In the genomic region with DNA sequence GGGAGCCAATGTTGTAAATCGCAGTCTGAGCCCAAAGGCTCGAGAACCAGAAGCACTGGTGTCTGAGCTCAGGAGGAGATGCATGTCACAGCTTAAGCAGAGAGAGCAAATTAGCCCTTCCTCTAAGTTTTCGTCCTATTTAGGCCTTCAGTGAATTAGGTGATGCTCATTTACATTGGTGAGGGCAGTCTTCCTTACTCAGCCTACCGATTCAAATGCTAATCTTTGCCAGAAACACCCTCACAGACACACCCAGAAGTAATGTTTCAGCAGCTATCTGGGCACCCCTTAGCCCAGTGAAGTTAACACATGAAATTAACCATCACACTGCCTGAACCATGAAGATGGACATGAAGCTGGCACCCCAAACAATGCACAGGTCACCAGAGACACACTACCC, we compare ENCODE assay signal across 15 cellular contexts.
A peak's percentile ranks its signal among the peaks of the same experiment; 100 is the strongest.
DNase-seq lines count a peak whose midpoint lies in the region; ATAC-seq, FAIRE-seq and TF ChIP-seq lines count a peak whose summit lies in the region.
"Had no signal": no experiment of that assay in that cellular context is flagged by ENCODE, and none has a peak within 500 bp of the region (broad histone marks: within the 10 kb centered on the region; RNA-seq: fewer than 3 reads in every experiment).

No MANE protein-coding gene starts in this region.

- no peak overlapping the region for H3K4me3 Mint-ChIP-seq in activated CD4-positive, alpha-beta T cell treated with anti-CD3 and anti-CD28 coated beads, Interleukin-2, amount 10 ng/mL, durations not matched to agents 24 days and 14 days
- no peak overlapping the region for H3K4me3 Mint-ChIP-seq in nephron progenitor cell

- peak; percentile 0 for ATAC-seq in GM18861 (IDR thresholded peaks at IDR 0.05; ENCODE audit: unreplicated experiment)
- ATAC-seq in GM21515 (IDR thresholded peaks at IDR 0.05; ENCODE audit: unreplicated experiment) = peak; percentile 15
- peak; percentile 4 for ATAC-seq in HG03135 (IDR thresholded peaks at IDR 0.05; ENCODE audit: unreplicated experiment)
- peak; percentile 14; the same call in 1 of the 3 replicates for ATAC-seq in GM12878
- ATAC-seq in HG02973 (IDR thresholded peaks at IDR 0.05; ENCODE audit: unreplicated experiment) = no peak
- ATAC-seq: gastroesophageal sphincter, sciatic nerve had no signal

- POLR2A ChIA-PET in GM12878 (lab: Charles Lee) = no interaction called here

- DNase-seq in GM12878 (ENCODE audit: low read depth, low spot score) = no peak
- DNase-seq in activated CD4-positive, alpha-beta T cell treated with anti-CD3 and anti-CD28 coated beads, Interleukin-2, amount 10 ng/mL, durations not matched to agents 24 days and 14 days = no peak
- no peak for DNase-seq in nephron progenitor cell
- no peak for DNase-seq in OCI-M1 (lab: John Stamatoyannopoulos, UW)
- DNase-seq: activated naive CD4-positive, alpha-beta T cell; DMS153; kidney; NCI-H510A had no signal

- no peak overlapping the region for H3K4me2 ChIP-seq in GM12878 (ENCODE audit: control insufficient read depth, insufficient read depth)

- in situ Hi-C loops in GM12878 (cut with MboI) = no loop called here

- no peaks in the 10 kb centered on the region for H4K20me1 ChIP-seq in GM12878 (ENCODE audit: control insufficient read depth, insufficient read depth)

- no peak overlapping the region for H2AFZ ChIP-seq in GM12878 (ENCODE audit: control insufficient read depth, low read depth, low read length)

- FAIRE-seq in GM12878 (lab: Jason Lieb, UNC) = no peak
- FAIRE-seq: kidney had no signal

- TF ChIP-seq CTCF in GM12878 (IDR thresholded peaks at IDR 0.05 in 2 of 3, conservative IDR thresholded peaks at IDR 0.05 in 1 of 3; ENCODE audit: control insufficient read depth in 2 of 3, extremely low read depth in 1 of 3, insufficient read depth in 1 of 3, low read depth in 3 of 3, low read length in 3 of 3) (no peak), nephron progenitor cell (IDR thresholded peaks at IDR 0.05) (no peak)

- TF ChIP-seq EP300 in GM12878 (IDR thresholded peaks at IDR 0.05; ENCODE audit: borderline replicate concordance in 1 of 2, control insufficient read depth in 1 of 2, low read depth in 2 of 2, low read length in 2 of 2) = no peak

- intact Hi-C loops in GM12878 (cut with micrococcal nuclease; ENCODE audit: unreplicated experiment) = no loop called here
- intact Hi-C loops in activated CD4-positive, alpha-beta T cell treated with anti-CD3 and anti-CD28 coated beads, Interleukin-2, amount 10 ng/mL, durations not matched to agents 24 days and 14 days (cut with micrococcal nuclease) = loop anchor here (10.0 kb wide), 1 partner anchor 253 kb away; no protein-coding TSS in a partner anchor

- H3K4me1 ChIP-seq in GM12878 (ENCODE audit: control insufficient read depth, insufficient read depth, low read length) = no peaks in the 10 kb centered on the region

- H3K27ac Mint-ChIP-seq in activated CD4-positive, alpha-beta T cell treated with anti-CD3 and anti-CD28 coated beads, Interleukin-2, amount 10 ng/mL, durations not matched to agents 24 days and 14 days = no peak overlapping the region
- H3K27ac Mint-ChIP-seq in nephron progenitor cell = no peak overlapping the region

- H3K27ac ChIP-seq in GM12878 (ENCODE audit: control insufficient read depth, insufficient read depth) = no peak overlapping the region
- H3K27ac ChIP-seq: gastroesophageal sphincter, RWPE1 had no signal

- peaks cover 5% of the 10 kb centered on the region for H3K27me3 Mint-ChIP-seq in activated CD4-positive, alpha-beta T cell treated with anti-CD3 and anti-CD28 coated beads, Interleukin-2, amount 10 ng/mL, durations not matched to agents 24 days and 14 days
- H3K27me3 Mint-ChIP-seq in nephron progenitor cell (ENCODE audit: low read depth, poor library complexity) = peaks cover 4% of the 10 kb centered on the region

- H3K4me3 ChIP-seq in GM12878 = no peak overlapping the region
- H3K4me3 ChIP-seq: gastroesophageal sphincter had no signal

- no peak for TF ChIP-seq RAD21 in GM12878 (IDR thresholded peaks at IDR 0.05; ENCODE audit: insufficient read depth, low read depth, low read length)

- no peaks in the 10 kb centered on the region for H3K36me3 Mint-ChIP-seq in activated CD4-positive, alpha-beta T cell treated with anti-CD3 and anti-CD28 coated beads, Interleukin-2, amount 10 ng/mL, durations not matched to agents 24 days and 14 days (ENCODE audit: low read depth)
- H3K36me3 Mint-ChIP-seq in nephron progenitor cell (ENCODE audit: low read depth) = peaks cover 8% of the 10 kb centered on the region

- H3K9me3 ChIP-seq in GM12878 (replicated peaks; ENCODE audit: control insufficient read depth, insufficient read depth, low read length) = no peaks in the 10 kb centered on the region
- H3K9me3 ChIP-seq: gastroesophageal sphincter had no signal

- TF ChIP-seq POLR2A in GM12878 (IDR thresholded peaks at IDR 0.05; ENCODE audit: low read depth, low read length) = no peak

- no TSS peak for BruUV-seq in GM12878 (replicated peaks; lab: Mats Ljungman, UMichigan)

- H3K9ac ChIP-seq in GM12878 (ENCODE audit: control insufficient read depth, insufficient read depth, low read length) = no peak overlapping the region

- H3K79me2 ChIP-seq in GM12878 (ENCODE audit: control insufficient read depth, insufficient read depth, low read length) = no peaks in the 10 kb centered on the region

- no peaks in the 10 kb centered on the region for H3K9me3 Mint-ChIP-seq in activated CD4-positive, alpha-beta T cell treated with anti-CD3 and anti-CD28 coated beads, Interleukin-2, amount 10 ng/mL, durations not matched to agents 24 days and 14 days
- no peaks in the 10 kb centered on the region for H3K9me3 Mint-ChIP-seq in nephron progenitor cell

- no peaks in the 10 kb centered on the region for H3K27me3 ChIP-seq in GM12878 (replicated peaks in 1 of 2; ENCODE audit: control insufficient read depth in 2 of 2, insufficient read depth in 2 of 2, low read length in 1 of 2)
- H3K27me3 ChIP-seq: gastroesophageal sphincter had no signal

- no peaks in the 10 kb centered on the region for H3K36me3 ChIP-seq in GM12878 (ENCODE audit: control insufficient read depth in 2 of 2, insufficient read depth in 2 of 2, low read length in 1 of 2)
- H3K36me3 ChIP-seq: gastroesophageal sphincter had no signal

- H3K4me1 Mint-ChIP-seq in activated CD4-positive, alpha-beta T cell treated with anti-CD3 and anti-CD28 coated beads, Interleukin-2, amount 10 ng/mL, durations not matched to agents 24 days and 14 days = peaks cover 8% of the 10 kb centered on the region
- H3K4me1 Mint-ChIP-seq in nephron progenitor cell = no peaks in the 10 kb centered on the region

- SMC1A ChIA-PET in GM12878 (lab: Charles Lee; ENCODE audit: uncharacterized antibody, unreplicated experiment) = no interaction called here

- RAD21 ChIA-PET in GM12878 (lab: Charles Lee; ENCODE audit: unreplicated experiment) = no interaction called here

- 24% methylated on average over 4 of the region's 4 CpGs for WGBS in GM12878 (ENCODE audit: insufficient coverage, insufficient replicate concordance, low lambda C conversion rate, missing lambda C conversion rate)

- CTCF ChIA-PET in GM12878 (lab: Yijun Ruan, JAX) = no interaction called here

TF ChIP-seq in GM12878, 131 proteins besides CTCF, POLR2A, EP300 and RAD21 (continues in another document):
- no peak for TF ChIP-seq TCF3 (IDR thresholded peaks at IDR 0.05; ENCODE audit: borderline replicate concordance, insufficient read depth, low read depth, low read length)
- no peak for TF ChIP-seq HDAC2 (IDR thresholded peaks at IDR 0.05)
- TF ChIP-seq, protein P1, sequence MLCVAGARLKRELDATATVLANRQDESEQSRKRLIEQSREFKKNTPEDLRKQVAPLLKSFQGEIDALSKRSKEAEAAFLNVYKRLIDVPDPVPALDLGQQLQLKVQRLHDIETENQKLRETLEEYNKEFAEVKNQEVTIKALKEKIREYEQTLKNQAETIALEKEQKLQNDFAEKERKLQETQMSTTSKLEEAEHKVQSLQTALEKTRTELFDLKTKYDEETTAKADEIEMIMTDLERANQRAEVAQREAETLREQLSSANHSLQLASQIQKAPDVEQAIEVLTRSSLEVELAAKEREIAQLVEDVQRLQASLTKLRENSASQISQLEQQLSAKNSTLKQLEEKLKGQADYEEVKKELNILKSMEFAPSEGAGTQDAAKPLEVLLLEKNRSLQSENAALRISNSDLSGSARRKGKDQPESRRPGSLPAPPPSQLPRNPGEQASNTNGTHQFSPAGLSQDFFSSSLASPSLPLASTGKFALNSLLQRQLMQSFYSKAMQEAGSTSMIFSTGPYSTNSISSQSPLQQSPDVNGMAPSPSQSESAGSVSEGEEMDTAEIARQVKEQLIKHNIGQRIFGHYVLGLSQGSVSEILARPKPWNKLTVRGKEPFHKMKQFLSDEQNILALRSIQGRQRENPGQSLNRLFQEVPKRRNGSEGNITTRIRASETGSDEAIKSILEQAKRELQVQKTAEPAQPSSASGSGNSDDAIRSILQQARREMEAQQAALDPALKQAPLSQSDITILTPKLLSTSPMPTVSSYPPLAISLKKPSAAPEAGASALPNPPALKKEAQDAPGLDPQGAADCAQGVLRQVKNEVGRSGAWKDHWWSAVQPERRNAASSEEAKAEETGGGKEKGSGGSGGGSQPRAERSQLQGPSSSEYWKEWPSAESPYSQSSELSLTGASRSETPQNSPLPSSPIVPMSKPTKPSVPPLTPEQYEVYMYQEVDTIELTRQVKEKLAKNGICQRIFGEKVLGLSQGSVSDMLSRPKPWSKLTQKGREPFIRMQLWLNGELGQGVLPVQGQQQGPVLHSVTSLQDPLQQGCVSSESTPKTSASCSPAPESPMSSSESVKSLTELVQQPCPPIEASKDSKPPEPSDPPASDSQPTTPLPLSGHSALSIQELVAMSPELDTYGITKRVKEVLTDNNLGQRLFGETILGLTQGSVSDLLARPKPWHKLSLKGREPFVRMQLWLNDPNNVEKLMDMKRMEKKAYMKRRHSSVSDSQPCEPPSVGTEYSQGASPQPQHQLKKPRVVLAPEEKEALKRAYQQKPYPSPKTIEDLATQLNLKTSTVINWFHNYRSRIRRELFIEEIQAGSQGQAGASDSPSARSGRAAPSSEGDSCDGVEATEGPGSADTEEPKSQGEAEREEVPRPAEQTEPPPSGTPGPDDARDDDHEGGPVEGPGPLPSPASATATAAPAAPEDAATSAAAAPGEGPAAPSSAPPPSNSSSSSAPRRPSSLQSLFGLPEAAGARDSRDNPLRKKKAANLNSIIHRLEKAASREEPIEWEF (IDR thresholded peaks at IDR 0.05; ENCODE audit: insufficient replicate concordance, low read depth, low read length) = no peak
- no peak for TF ChIP-seq BCL11A (IDR thresholded peaks at IDR 0.05; ENCODE audit: low read depth, low read length)
- TF ChIP-seq FOXK2 (IDR thresholded peaks at IDR 0.05) = no peak
- no peak for TF ChIP-seq NBN (IDR thresholded peaks at IDR 0.05)
- TF ChIP-seq YBX1 (IDR thresholded peaks at IDR 0.05) = no peak
